Comparison of ENCODE assay signal across 26 cellular contexts in genomic region chr12:66228462-66228861, GRCh38.
"Had no signal": no experiment of that assay in that cellular context is flagged by ENCODE, and none has a peak within 500 bp of the region (broad histone marks: within the 10 kb centered on the region; RNA-seq: fewer than 3 reads in every experiment).

No MANE protein-coding gene starts in this region.

- H3K4me3 Mint-ChIP-seq: dendritic cell treated with granulocyte-macrophage colony-stimulating factor and Interleukin-4, amounts not matched to agents 40 ng/mL and 50 ng/mL, for 4 days; effector memory CD8-positive, alpha-beta T cell; endodermal cell; mesothelial cell of epicardium had no signal

- H3K9me3 ChIP-seq: colonic mucosa, esophagus squamous epithelium, gastrocnemius medialis, heart right ventricle, left lung, lower lobe of right lung, mucosa of descending colon had no signal

- H3K4me1 Mint-ChIP-seq: mesothelial cell of epicardium had no signal

- H3K27me3 Mint-ChIP-seq: dendritic cell treated with granulocyte-macrophage colony-stimulating factor and Interleukin-4, amounts not matched to agents 40 ng/mL and 50 ng/mL, for 4 days had no signal

- H3K27ac ChIP-seq: colonic mucosa, epithelial cell of prostate, esophagus squamous epithelium, gastrocnemius medialis, heart right ventricle, left lung, lower lobe of right lung had no signal

- H3K27ac Mint-ChIP-seq: dendritic cell treated with granulocyte-macrophage colony-stimulating factor and Interleukin-4, amounts not matched to agents 40 ng/mL and 50 ng/mL, for 4 days; effector memory CD8-positive, alpha-beta T cell; endodermal cell; mesothelial cell of epicardium had no signal

- DNase-seq: colonic mucosa; cortex of kidney; effector CD8-positive, alpha-beta T cell; effector memory CD8-positive, alpha-beta T cell; endodermal cell; erythroblast; esophagus squamous epithelium; foreskin fibroblast; foreskin melanocyte; gastrocnemius medialis; glutamatergic neuron; head of caudate nucleus; heart right ventricle; hippocampal formation; left cardiac atrium; left lung; left ventricle myocardium superior; lower lobe of right lung; mesenchymal stem cell; mucosa of descending colon had no signal

- H3K36me3 ChIP-seq: colonic mucosa, gastrocnemius medialis had no signal

- H3K36me3 Mint-ChIP-seq: mesothelial cell of epicardium had no signal

- FAIRE-seq: endometrium, islet of Langerhans, keratinocyte had no signal

- H3K4me1 ChIP-seq: colonic mucosa, esophagus squamous epithelium, gastrocnemius medialis, heart right ventricle, lower lobe of right lung had no signal

- H3K27me3 ChIP-seq: colonic mucosa, esophagus squamous epithelium, gastrocnemius medialis, heart right ventricle, left lung had no signal

- ATAC-seq: effector memory CD8-positive, alpha-beta T cell; gastrocnemius medialis; heart right ventricle; left cardiac atrium; left lung; left ventricle myocardium superior; lower lobe of right lung; mucosa of descending colon had no signal

- H3K9me3 Mint-ChIP-seq: dendritic cell treated with granulocyte-macrophage colony-stimulating factor and Interleukin-4, amounts not matched to agents 40 ng/mL and 50 ng/mL, for 4 days; effector memory CD8-positive, alpha-beta T cell; endodermal cell; mesothelial cell of epicardium had no signal

- H3K4me3 ChIP-seq: colonic mucosa, esophagus squamous epithelium, gastrocnemius medialis, heart right ventricle, left lung, lower lobe of right lung, mucosa of descending colon had no signal
